21 cellular contexts compared by ENCODE assay signal in the genomic region with DNA sequence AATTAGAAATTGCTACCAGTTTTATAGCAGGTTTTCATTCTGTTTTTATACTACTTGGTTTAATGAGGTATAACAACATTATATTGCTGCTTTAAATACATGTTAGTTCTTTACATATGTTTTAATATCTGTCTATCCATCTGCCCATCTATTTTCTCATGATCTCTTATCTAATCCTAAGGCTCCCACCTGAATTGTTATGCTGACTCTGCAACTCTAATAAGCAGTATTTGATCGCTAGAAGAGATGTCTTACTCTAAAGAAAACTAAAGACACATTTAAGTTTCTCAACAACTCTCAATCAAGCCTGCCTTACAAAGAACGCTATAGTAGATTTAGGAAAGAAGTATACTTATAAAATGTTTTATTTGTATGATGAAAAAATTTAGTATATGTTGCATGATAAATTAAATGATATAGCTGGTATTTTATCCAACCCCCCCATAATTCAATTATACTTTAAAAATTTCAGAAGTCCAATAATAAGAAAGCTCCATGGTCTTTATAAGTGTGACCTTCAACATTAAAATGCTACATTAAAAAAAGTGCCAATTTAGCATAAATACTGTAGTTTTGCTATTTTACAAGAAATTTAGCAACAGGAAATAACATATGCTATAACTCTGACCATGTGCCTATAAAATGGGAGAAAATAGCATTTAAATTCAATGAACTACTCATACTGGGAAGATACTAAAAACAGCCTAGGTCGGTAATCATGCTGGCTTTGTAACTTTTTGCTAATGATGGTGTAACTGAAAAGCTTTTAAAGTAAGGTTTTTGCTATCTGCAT.
DNase-seq lines count a peak whose midpoint lies in the region; ATAC-seq, FAIRE-seq and TF ChIP-seq lines count a peak whose summit lies in the region.
"Had no signal": no experiment of that assay in that cellular context is flagged by ENCODE, and none has a peak within 500 bp of the region (broad histone marks: within the 10 kb centered on the region; RNA-seq: fewer than 3 reads in every experiment).

No MANE protein-coding gene starts in this region.

- no peak overlapping the region for H3K4me3 ChIP-seq in A549
- H3K4me3 ChIP-seq in IMR-90 (ENCODE audit: insufficient read depth, low read depth, low read length) = no peak overlapping the region
- H3K4me3 ChIP-seq in SK-N-MC = peak overlapping the region; percentile 68
- H3K4me3 ChIP-seq: GM23248 had no signal

- H3K36me3 ChIP-seq in IMR-90 (ENCODE audit: control insufficient read depth, insufficient read depth, low read length) (no peaks in the 10 kb centered on the region), SK-N-MC (ENCODE audit: insufficient read depth, low read length) (peaks cover 13% of the 10 kb centered on the region; the same call in 1 of the 2 replicates)

- in situ Hi-C loops in IMR-90 (cut with MboI; ENCODE audit: low sequenced_read_pairs) = no loop called here

- TF ChIP-seq CTCF in A549 (IDR thresholded peaks at IDR 0.05) (no peak), IMR-90 (conservative IDR thresholded peaks at IDR 0.05; ENCODE audit: low read depth, low read length) (no peak)

- no peak overlapping the region for H3K18ac ChIP-seq in IMR-90 (ENCODE audit: low read depth, low read length)

- BruUV-seq in IMR-90 (replicated peaks; lab: Mats Ljungman, UMichigan) = no TSS peak

- no peak for TF ChIP-seq RAD21 in A549 (conservative IDR thresholded peaks at IDR 0.05 in 1 of 2, IDR thresholded peaks at IDR 0.05 in 1 of 2)
- no peak for TF ChIP-seq RAD21 in IMR-90 (IDR thresholded peaks at IDR 0.05; ENCODE audit: low read length)

- H3K9ac ChIP-seq in IMR-90 (ENCODE audit: low read depth, low read length) = no peak overlapping the region
- peak overlapping the region; percentile 67 for H3K9ac ChIP-seq in SK-N-MC (ENCODE audit: insufficient read length)
- H3K9ac ChIP-seq: GM23248 had no signal

- no peaks in the 10 kb centered on the region; a peak in 1 of 4 replicates for H3K79me1 ChIP-seq in IMR-90 (ENCODE audit: low read depth in 1 of 2, low read length in 2 of 2)

- no peak overlapping the region for H4K8ac ChIP-seq in IMR-90 (ENCODE audit: low read depth in 2 of 2, low read length in 2 of 2)

- H3K27ac ChIP-seq in A549 (no peak overlapping the region), IMR-90 (ENCODE audit: insufficient read depth, low read length) (no peak overlapping the region), SK-N-MC (peak overlapping the region; percentile 97)
- H3K27ac ChIP-seq: GM23248 had no signal

- H2BK15ac ChIP-seq in IMR-90 (ENCODE audit: low read depth, low read length) = no peak overlapping the region

- no peaks in the 10 kb centered on the region for H3K4me1 ChIP-seq in A549
- no peaks in the 10 kb centered on the region for H3K4me1 ChIP-seq in IMR-90 (ENCODE audit: control insufficient read depth, insufficient read depth, low read length)
- H3K4me1 ChIP-seq: Caco-2 had no signal

- no peak overlapping the region for H2BK120ac ChIP-seq in IMR-90 (ENCODE audit: low read depth, low read length)

- intact Hi-C loops in IMR-90 (cut with micrococcal nuclease) = no loop called here

- ATAC-seq in A549 = no peak
- no peak for ATAC-seq in IMR-90 (ENCODE audit: low read depth)
- ATAC-seq: CD8-positive, alpha-beta T cell had no signal

- POLR2A ChIA-PET in A549 (lab: Yijun Ruan, JAX) (no interaction called here), IMR-90 (lab: Charles Lee; ENCODE audit: unreplicated experiment) (no interaction called here)

- no peak overlapping the region for H2AK9ac ChIP-seq in IMR-90 (replicated peaks; ENCODE audit: low read depth, low read length, poor library complexity)

- no peak for TF ChIP-seq POLR2A in A549 (IDR thresholded peaks at IDR 0.05; ENCODE audit: low read length)
- TF ChIP-seq POLR2A in IMR-90 (IDR thresholded peaks at IDR 0.05; ENCODE audit: low read depth, low read length) = no peak

- no peak overlapping the region for H3K14ac ChIP-seq in IMR-90 (replicated peaks; ENCODE audit: low read depth, low read length)

- dilution Hi-C loops in IMR-90 (cut with HindIII; ENCODE audit: low sequenced_read_pairs, unreplicated experiment) = no loop called here

- no peak overlapping the region for H4K5ac ChIP-seq in IMR-90 (ENCODE audit: low read depth, low read length)

- TF ChIP-seq EP300 in A549 (IDR thresholded peaks at IDR 0.05) = no peak

- no peak overlapping the region for H2AFZ ChIP-seq in IMR-90 (replicated peaks; ENCODE audit: low read length, poor library complexity)
- H2AFZ ChIP-seq: GM23248 had no signal

- CTCF ChIA-PET in A549 (lab: Yijun Ruan, JAX) (no interaction called here), IMR-90 (lab: Yijun Ruan, JAX) (no interaction called here)

- no peak overlapping the region for H4K91ac ChIP-seq in IMR-90 (ENCODE audit: insufficient read depth, low read depth, low read length)

- FAIRE-seq in A549 (lab: Jason Lieb, UNC) (no peak), islet of Langerhans (lab: Jason Lieb, UNC) (peak; percentile 13)
- FAIRE-seq: GM12891, GM18507, H1 had no signal

- no peak overlapping the region for H3K23ac ChIP-seq in IMR-90 (ENCODE audit: low read depth, low read length)

- H3K9me1 ChIP-seq in IMR-90 (ENCODE audit: insufficient read depth, low read length) = no peaks in the 10 kb centered on the region

- no peak overlapping the region for H2AK5ac ChIP-seq in IMR-90 (ENCODE audit: low read depth, low read length)

- WGBS in A549 (ENCODE audit: missing lambda C conversion rate) = 5% methylated on average over 3 of the region's 3 CpGs
- no CpG with 5 or more reads among the region's 3 CpGs for WGBS in IMR-90 (ENCODE audit: extremely low coverage in 2 of 2, insufficient read length in 1 of 2), 2 experiments

- H3K56ac ChIP-seq in IMR-90 (ENCODE audit: extremely low read depth, insufficient read depth, low read length) = no peak overlapping the region

- no peaks in the 10 kb centered on the region for H4K20me1 ChIP-seq in IMR-90 (ENCODE audit: insufficient read depth, low read length)

- no peaks in the 10 kb centered on the region for H3K27me3 ChIP-seq in IMR-90 (ENCODE audit: control insufficient read depth, insufficient read depth, low read length)

- H2BK20ac ChIP-seq in IMR-90 (ENCODE audit: low read depth, low read length) = no peak overlapping the region

- no peak overlapping the region for H3K4ac ChIP-seq in IMR-90 (ENCODE audit: low read depth, low read length)

- H3K4me2 ChIP-seq in A549 (no peak overlapping the region), IMR-90 (ENCODE audit: low read depth, low read length) (no peak overlapping the region)

- DNase-seq in A549 (ENCODE audit: low read depth in 1 of 2, low spot score in 1 of 2) = no peak
- DNase-seq in IMR-90 = no peak
- peak; percentile 68 for DNase-seq in SK-N-MC (ENCODE audit: low read depth, low spot score)
- DNase-seq in SIG-M5 treated with dmso at 0.1 percent for 504 hours (lab: John Stamatoyannopoulos, UW; ENCODE audit: unreplicated experiment) = no peak
- DNase-seq in nucleus accumbens (lab: John Stamatoyannopoulos, UW) = no peak
- no peak for DNase-seq in stimulated activated CD4-positive, alpha-beta T cell treated with anti-CD3 and anti-CD28 coated beads, Interleukin-1b, Interleukin-23, amount 100 ng/mL, for 48 hours
- DNase-seq: 8988T; C1 segment of cervical spinal cord; Caco-2; CD4-positive, CD25-positive, alpha-beta regulatory T cell; CD8-positive, alpha-beta T cell; DMS53; DMS79 treated with DMSO at 0.1 percent for 48 hours; GF-D8; GM23248; H7; HCEC 1CT had no signal

- no peaks in the 10 kb centered on the region for H3K9me3 ChIP-seq in A549
- no peaks in the 10 kb centered on the region for H3K9me3 ChIP-seq in IMR-90 (ENCODE audit: control insufficient read depth, insufficient read depth, low read length)
- H3K9me3 ChIP-seq in SK-N-MC (ENCODE audit: low read depth, low read length) = peaks cover 3% of the 10 kb centered on the region; the same call in 1 of the 2 replicates
- H3K9me3 ChIP-seq: Caco-2 had no signal

- H2BK5ac ChIP-seq in IMR-90 (ENCODE audit: low read depth, low read length, poor library complexity, severe bottlenecking) = no peak overlapping the region

TF ChIP-seq in A549, 52 proteins besides CTCF, POLR2A, EP300 and RAD21:
- TF ChIP-seq HES2 (IDR thresholded peaks at IDR 0.05) = no peak
- TF ChIP-seq MAFK (IDR thresholded peaks at IDR 0.05; ENCODE audit: partially characterized antibody) = peak; percentile 1
TF ChIP-seq in A549: peak in this region for 1.

TF ChIP-seq in IMR-90, 13 proteins besides CTCF, POLR2A, EP300 and RAD21:
- peak; percentile 60 for TF ChIP-seq MAFK (IDR thresholded peaks at IDR 0.05; ENCODE audit: low read depth, low read length)
- TF ChIP-seq CHD1 (IDR thresholded peaks at IDR 0.05; ENCODE audit: low read depth, low read length) = no peak
